ENCODE assay signal across 1 cellular context in the genomic region with DNA sequence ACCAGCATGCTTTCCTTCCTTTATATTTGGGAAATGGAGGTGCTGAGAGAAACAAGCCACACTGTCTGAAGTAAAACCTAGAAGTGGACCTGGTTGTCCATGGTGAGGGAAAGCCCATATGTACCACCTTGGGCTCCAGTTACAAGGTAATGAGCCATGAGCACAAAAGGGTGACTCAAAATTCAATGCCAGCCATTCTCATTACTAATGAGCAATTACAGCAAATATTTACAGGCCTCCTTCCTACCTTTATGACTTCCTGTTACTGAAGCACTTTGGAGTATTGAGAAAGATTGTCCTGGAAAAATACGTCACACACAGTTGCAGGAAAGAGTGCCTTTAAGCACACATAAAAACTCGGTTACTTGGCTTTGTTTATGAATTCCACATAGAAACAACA.
TF ChIP-seq lines count a peak whose summit lies in the region.

No MANE protein-coding gene starts in this region.

TF ChIP-seq in HepG2, 621 proteins besides CTCF, POLR2A, EP300 and RAD21 (continued from another document and continues in another):
- TF ChIP-seq ZNF615 (CRISPR knock-in tag; IDR thresholded peaks at IDR 0.05; ENCODE audit: borderline replicate concordance): no peak; the same call in 1 of the 2 replicates
- TF ChIP-seq SMAD9 (CRISPR knock-in tag; IDR thresholded peaks at IDR 0.05): no peak
- TF ChIP-seq, protein P1, sequence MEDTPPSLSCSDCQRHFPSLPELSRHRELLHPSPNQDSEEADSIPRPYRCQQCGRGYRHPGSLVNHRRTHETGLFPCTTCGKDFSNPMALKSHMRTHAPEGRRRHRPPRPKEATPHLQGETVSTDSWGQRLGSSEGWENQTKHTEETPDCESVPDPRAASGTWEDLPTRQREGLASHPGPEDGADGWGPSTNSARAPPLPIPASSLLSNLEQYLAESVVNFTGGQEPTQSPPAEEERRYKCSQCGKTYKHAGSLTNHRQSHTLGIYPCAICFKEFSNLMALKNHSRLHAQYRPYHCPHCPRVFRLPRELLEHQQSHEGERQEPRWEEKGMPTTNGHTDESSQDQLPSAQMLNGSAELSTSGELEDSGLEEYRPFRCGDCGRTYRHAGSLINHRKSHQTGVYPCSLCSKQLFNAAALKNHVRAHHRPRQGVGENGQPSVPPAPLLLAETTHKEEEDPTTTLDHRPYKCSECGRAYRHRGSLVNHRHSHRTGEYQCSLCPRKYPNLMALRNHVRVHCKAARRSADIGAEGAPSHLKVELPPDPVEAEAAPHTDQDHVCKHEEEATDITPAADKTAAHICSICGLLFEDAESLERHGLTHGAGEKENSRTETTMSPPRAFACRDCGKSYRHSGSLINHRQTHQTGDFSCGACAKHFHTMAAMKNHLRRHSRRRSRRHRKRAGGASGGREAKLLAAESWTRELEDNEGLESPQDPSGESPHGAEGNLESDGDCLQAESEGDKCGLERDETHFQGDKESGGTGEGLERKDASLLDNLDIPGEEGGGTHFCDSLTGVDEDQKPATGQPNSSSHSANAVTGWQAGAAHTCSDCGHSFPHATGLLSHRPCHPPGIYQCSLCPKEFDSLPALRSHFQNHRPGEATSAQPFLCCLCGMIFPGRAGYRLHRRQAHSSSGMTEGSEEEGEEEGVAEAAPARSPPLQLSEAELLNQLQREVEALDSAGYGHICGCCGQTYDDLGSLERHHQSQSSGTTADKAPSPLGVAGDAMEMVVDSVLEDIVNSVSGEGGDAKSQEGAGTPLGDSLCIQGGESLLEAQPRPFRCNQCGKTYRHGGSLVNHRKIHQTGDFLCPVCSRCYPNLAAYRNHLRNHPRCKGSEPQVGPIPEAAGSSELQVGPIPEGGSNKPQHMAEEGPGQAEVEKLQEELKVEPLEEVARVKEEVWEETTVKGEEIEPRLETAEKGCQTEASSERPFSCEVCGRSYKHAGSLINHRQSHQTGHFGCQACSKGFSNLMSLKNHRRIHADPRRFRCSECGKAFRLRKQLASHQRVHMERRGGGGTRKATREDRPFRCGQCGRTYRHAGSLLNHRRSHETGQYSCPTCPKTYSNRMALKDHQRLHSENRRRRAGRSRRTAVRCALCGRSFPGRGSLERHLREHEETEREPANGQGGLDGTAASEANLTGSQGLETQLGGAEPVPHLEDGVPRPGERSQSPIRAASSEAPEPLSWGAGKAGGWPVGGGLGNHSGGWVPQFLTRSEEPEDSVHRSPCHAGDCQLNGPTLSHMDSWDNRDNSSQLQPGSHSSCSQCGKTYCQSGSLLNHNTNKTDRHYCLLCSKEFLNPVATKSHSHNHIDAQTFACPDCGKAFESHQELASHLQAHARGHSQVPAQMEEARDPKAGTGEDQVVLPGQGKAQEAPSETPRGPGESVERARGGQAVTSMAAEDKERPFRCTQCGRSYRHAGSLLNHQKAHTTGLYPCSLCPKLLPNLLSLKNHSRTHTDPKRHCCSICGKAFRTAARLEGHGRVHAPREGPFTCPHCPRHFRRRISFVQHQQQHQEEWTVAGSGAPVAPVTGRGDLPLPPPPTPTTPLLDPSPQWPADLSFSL (CRISPR knock-in tag; IDR thresholded peaks at IDR 0.05): no peak
- no peak for TF ChIP-seq ZNF496 (CRISPR knock-in tag; IDR thresholded peaks at IDR 0.05; ENCODE audit: insufficient replicate concordance)
- TF ChIP-seq, protein P2, sequence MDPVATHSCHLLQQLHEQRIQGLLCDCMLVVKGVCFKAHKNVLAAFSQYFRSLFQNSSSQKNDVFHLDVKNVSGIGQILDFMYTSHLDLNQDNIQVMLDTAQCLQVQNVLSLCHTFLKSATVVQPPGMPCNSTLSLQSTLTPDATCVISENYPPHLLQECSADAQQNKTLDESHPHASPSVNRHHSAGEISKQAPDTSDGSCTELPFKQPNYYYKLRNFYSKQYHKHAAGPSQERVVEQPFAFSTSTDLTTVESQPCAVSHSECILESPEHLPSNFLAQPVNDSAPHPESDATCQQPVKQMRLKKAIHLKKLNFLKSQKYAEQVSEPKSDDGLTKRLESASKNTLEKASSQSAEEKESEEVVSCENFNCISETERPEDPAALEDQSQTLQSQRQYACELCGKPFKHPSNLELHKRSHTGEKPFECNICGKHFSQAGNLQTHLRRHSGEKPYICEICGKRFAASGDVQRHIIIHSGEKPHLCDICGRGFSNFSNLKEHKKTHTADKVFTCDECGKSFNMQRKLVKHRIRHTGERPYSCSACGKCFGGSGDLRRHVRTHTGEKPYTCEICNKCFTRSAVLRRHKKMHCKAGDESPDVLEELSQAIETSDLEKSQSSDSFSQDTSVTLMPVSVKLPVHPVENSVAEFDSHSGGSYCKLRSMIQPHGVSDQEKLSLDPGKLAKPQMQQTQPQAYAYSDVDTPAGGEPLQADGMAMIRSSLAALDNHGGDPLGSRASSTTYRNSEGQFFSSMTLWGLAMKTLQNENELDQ (CRISPR knock-in tag; IDR thresholded peaks at IDR 0.05; ENCODE audit: borderline replicate concordance): no peak
- TF ChIP-seq PAWR (CRISPR knock-in tag; IDR thresholded peaks at IDR 0.05; ENCODE audit: borderline replicate concordance): no peak
- TF ChIP-seq ZNF296 (CRISPR knock-in tag; conservative IDR thresholded peaks at IDR 0.05): no peak
- peak; percentile 55; the same call in 1 of the 2 replicates for TF ChIP-seq MED13 (CRISPR knock-in tag; IDR thresholded peaks at IDR 0.05)
- TF ChIP-seq ZSCAN21 (CRISPR knock-in tag; IDR thresholded peaks at IDR 0.05; ENCODE audit: borderline replicate concordance): no peak; the same call in 1 of the 2 replicates
- TF ChIP-seq ZFP82 (CRISPR knock-in tag; IDR thresholded peaks at IDR 0.05; ENCODE audit: borderline replicate concordance): no peak
- no peak for TF ChIP-seq NBN (conservative IDR thresholded peaks at IDR 0.05)
- peak; percentile 89 for TF ChIP-seq PPARG (CRISPR knock-in tag; conservative IDR thresholded peaks at IDR 0.05)
- no peak for TF ChIP-seq ZNF660 (CRISPR knock-in tag; IDR thresholded peaks at IDR 0.05; ENCODE audit: borderline replicate concordance, low read depth)
- TF ChIP-seq POLR2AphosphoS2 (IDR thresholded peaks at IDR 0.05; ENCODE audit: low read depth, low read length): peak; percentile 24; the same call in 1 of the 2 replicates
- TF ChIP-seq ZNF3 (CRISPR knock-in tag; IDR thresholded peaks at IDR 0.05): no peak
- TF ChIP-seq, protein P3, sequence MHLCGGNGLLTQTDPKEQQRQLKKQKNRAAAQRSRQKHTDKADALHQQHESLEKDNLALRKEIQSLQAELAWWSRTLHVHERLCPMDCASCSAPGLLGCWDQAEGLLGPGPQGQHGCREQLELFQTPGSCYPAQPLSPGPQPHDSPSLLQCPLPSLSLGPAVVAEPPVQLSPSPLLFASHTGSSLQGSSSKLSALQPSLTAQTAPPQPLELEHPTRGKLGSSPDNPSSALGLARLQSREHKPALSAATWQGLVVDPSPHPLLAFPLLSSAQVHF (CRISPR knock-in tag; IDR thresholded peaks at IDR 0.05): no peak
- TF ChIP-seq HNF4A (CRISPR knock-in tag; IDR thresholded peaks at IDR 0.05): peak; percentile 81
- no peak for TF ChIP-seq ZNF431 (CRISPR knock-in tag; IDR thresholded peaks at IDR 0.05; ENCODE audit: borderline replicate concordance, low read depth)
- 0 out of 2 replicates have a peak, but pooled peaks have one; percentile 21 for TF ChIP-seq KMT2B (CRISPR knock-in tag; IDR thresholded peaks at IDR 0.05)
- no peak for TF ChIP-seq ZNF484 (CRISPR knock-in tag; IDR thresholded peaks at IDR 0.05; ENCODE audit: borderline replicate concordance, low read depth)
- no peak for TF ChIP-seq RAD51 (IDR thresholded peaks at IDR 0.05; ENCODE audit: borderline replicate concordance)
- TF ChIP-seq TBP (CRISPR knock-in tag; IDR thresholded peaks at IDR 0.05): no peak
- TF ChIP-seq ARID2 (CRISPR knock-in tag; IDR thresholded peaks at IDR 0.05; ENCODE audit: borderline replicate concordance): no peak; the same call in 1 of the 2 replicates
- TF ChIP-seq ZNF83 (CRISPR knock-in tag; IDR thresholded peaks at IDR 0.05; ENCODE audit: borderline replicate concordance): no peak
- TF ChIP-seq, protein P4, sequence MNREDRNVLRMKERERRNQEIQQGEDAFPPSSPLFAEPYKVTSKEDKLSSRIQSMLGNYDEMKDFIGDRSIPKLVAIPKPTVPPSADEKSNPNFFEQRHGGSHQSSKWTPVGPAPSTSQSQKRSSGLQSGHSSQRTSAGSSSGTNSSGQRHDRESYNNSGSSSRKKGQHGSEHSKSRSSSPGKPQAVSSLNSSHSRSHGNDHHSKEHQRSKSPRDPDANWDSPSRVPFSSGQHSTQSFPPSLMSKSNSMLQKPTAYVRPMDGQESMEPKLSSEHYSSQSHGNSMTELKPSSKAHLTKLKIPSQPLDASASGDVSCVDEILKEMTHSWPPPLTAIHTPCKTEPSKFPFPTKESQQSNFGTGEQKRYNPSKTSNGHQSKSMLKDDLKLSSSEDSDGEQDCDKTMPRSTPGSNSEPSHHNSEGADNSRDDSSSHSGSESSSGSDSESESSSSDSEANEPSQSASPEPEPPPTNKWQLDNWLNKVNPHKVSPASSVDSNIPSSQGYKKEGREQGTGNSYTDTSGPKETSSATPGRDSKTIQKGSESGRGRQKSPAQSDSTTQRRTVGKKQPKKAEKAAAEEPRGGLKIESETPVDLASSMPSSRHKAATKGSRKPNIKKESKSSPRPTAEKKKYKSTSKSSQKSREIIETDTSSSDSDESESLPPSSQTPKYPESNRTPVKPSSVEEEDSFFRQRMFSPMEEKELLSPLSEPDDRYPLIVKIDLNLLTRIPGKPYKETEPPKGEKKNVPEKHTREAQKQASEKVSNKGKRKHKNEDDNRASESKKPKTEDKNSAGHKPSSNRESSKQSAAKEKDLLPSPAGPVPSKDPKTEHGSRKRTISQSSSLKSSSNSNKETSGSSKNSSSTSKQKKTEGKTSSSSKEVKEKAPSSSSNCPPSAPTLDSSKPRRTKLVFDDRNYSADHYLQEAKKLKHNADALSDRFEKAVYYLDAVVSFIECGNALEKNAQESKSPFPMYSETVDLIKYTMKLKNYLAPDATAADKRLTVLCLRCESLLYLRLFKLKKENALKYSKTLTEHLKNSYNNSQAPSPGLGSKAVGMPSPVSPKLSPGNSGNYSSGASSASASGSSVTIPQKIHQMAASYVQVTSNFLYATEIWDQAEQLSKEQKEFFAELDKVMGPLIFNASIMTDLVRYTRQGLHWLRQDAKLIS (CRISPR knock-in tag; IDR thresholded peaks at IDR 0.05): no peak
- no peak for TF ChIP-seq PRMT3 (CRISPR knock-in tag; IDR thresholded peaks at IDR 0.05; ENCODE audit: borderline replicate concordance, low read depth)
- TF ChIP-seq, protein P5, sequence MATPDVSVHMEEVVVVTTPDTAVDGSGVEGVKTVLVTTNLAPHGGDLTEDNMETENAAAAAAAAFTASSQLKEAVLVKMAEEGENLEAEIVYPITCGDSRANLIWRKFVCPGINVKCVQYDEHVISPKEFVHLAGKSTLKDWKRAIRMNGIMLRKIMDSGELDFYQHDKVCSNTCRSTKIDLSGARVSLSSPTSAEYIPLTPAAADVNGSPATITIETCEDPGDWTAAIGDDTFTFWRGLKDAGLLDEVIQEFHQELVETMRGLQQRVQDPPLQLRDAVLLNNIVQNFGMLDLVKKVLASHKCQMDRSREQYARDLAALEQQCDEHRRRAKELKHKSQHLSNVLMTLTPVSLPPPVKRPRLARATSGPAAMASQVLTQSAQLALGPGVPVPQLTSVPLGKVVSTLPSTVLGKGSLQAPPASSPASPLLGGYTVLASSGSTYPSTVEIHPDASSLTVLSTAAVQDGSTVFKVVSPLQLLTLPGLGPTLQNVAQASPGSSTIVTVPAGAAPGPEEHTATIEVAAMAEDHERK (CRISPR knock-in tag; IDR thresholded peaks at IDR 0.05; ENCODE audit: low read depth): no peak
- TF ChIP-seq ZNF225 (CRISPR knock-in tag; IDR thresholded peaks at IDR 0.05): no peak
- TF ChIP-seq ZNF264 (CRISPR knock-in tag; IDR thresholded peaks at IDR 0.05): no peak
- TF ChIP-seq ESRRA (CRISPR knock-in tag; IDR thresholded peaks at IDR 0.05; ENCODE audit: low read depth): 0 out of 2 replicates have a peak, but pooled peaks have one; percentile 11
- no peak for TF ChIP-seq BRCA1 (CRISPR knock-in tag; IDR thresholded peaks at IDR 0.05)
- TF ChIP-seq, protein P6, sequence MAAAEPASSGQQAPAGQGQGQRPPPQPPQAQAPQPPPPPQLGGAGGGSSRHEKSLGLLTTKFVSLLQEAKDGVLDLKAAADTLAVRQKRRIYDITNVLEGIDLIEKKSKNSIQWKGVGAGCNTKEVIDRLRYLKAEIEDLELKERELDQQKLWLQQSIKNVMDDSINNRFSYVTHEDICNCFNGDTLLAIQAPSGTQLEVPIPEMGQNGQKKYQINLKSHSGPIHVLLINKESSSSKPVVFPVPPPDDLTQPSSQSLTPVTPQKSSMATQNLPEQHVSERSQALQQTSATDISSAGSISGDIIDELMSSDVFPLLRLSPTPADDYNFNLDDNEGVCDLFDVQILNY (CRISPR knock-in tag; conservative IDR thresholded peaks at IDR 0.05): no peak
- TF ChIP-seq, protein P7, sequence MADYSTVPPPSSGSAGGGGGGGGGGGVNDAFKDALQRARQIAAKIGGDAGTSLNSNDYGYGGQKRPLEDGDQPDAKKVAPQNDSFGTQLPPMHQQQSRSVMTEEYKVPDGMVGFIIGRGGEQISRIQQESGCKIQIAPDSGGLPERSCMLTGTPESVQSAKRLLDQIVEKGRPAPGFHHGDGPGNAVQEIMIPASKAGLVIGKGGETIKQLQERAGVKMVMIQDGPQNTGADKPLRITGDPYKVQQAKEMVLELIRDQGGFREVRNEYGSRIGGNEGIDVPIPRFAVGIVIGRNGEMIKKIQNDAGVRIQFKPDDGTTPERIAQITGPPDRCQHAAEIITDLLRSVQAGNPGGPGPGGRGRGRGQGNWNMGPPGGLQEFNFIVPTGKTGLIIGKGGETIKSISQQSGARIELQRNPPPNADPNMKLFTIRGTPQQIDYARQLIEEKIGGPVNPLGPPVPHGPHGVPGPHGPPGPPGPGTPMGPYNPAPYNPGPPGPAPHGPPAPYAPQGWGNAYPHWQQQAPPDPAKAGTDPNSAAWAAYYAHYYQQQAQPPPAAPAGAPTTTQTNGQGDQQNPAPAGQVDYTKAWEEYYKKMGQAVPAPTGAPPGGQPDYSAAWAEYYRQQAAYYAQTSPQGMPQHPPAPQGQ (CRISPR knock-in tag; IDR thresholded peaks at IDR 0.05; ENCODE audit: borderline replicate concordance): no peak
- TF ChIP-seq, protein P8, sequence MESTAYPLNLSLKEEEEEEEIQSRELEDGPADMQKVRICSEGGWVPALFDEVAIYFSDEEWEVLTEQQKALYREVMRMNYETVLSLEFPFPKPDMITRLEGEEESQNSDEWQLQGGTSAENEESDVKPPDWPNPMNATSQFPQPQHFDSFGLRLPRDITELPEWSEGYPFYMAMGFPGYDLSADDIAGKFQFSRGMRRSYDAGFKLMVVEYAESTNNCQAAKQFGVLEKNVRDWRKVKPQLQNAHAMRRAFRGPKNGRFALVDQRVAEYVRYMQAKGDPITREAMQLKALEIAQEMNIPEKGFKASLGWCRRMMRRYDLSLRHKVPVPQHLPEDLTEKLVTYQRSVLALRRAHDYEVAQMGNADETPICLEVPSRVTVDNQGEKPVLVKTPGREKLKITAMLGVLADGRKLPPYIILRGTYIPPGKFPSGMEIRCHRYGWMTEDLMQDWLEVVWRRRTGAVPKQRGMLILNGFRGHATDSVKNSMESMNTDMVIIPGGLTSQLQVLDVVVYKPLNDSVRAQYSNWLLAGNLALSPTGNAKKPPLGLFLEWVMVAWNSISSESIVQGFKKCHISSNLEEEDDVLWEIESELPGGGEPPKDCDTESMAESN (CRISPR knock-in tag; conservative IDR thresholded peaks at IDR 0.05): 0 out of 2 replicates have a peak, but pooled peaks have one; percentile 46
- TF ChIP-seq NR2F2 (IDR thresholded peaks at IDR 0.05; ENCODE audit: borderline replicate concordance, low read depth): peak; percentile 68
- no peak for TF ChIP-seq KMT2A (CRISPR knock-in tag; IDR thresholded peaks at IDR 0.05)
- TF ChIP-seq, protein P9, sequence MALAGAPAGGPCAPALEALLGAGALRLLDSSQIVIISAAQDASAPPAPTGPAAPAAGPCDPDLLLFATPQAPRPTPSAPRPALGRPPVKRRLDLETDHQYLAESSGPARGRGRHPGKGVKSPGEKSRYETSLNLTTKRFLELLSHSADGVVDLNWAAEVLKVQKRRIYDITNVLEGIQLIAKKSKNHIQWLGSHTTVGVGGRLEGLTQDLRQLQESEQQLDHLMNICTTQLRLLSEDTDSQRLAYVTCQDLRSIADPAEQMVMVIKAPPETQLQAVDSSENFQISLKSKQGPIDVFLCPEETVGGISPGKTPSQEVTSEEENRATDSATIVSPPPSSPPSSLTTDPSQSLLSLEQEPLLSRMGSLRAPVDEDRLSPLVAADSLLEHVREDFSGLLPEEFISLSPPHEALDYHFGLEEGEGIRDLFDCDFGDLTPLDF (CRISPR knock-in tag; IDR thresholded peaks at IDR 0.05): 0 out of 2 replicates have a peak, but pooled peaks have one; percentile 4
